In the genomic region with DNA sequence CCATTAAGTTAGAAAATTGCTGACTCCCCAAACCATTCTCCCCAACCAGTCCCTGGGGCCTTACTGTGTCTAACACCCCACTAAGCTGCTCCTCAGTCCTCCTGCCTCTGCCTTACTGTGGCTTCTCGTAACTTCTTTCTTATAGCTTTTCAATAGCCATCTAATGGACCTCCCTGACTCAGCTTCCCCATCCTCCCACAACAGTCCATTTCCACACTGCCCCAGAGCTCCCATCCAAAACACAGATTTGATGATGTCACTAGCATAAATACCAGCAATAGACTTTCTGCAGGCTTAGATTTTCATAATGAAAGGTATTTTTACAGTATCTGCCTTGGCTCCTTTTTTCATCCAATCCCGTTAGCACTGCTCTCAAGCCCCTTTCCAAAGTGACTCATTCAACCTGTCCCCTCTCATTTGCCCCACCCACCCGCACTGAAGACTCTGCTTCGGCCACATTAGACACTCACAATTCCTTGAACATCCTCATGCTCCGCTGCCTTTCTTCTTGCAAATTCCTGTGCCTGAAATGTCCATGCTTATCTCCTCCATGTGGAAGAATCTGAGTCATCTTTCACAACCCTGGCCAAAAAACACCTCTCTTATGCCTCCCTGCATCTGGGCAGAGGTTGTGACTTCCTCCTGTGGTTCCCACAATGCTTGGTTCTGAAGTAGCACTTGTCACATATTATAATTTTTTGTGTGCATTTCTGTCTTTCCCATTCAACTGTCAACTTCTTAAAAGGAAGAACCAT, we compare ENCODE assay signal across 21 cellular contexts.
DNase-seq lines count a peak whose midpoint lies in the region; ATAC-seq, FAIRE-seq and TF ChIP-seq lines count a peak whose summit lies in the region.
"Had no signal": no experiment of that assay in that cellular context is flagged by ENCODE, and none has a peak within 500 bp of the region (broad histone marks: within the 10 kb centered on the region; RNA-seq: fewer than 3 reads in every experiment).

No MANE protein-coding gene starts in this region.

- no peaks in the 10 kb centered on the region for H3K27me3 ChIP-seq in K562 (ENCODE audit: control insufficient read depth in 2 of 2, insufficient read depth in 2 of 2, low read length in 2 of 2)
- no peaks in the 10 kb centered on the region for H3K27me3 ChIP-seq in trophoblast cell (ENCODE audit: insufficient read depth, low read length)
- H3K27me3 ChIP-seq: cardiac muscle cell, MG63, neutrophil, right atrium auricular region, vagina had no signal

- ATAC-seq in activated naive CD8-positive, alpha-beta T cell treated with anti-CD3 and anti-CD28 coated beads, Interleukin-2, amount 50 U/mL, for 24 hours = no peak
- no peak for ATAC-seq in K562
- ATAC-seq in HG02623 (IDR thresholded peaks at IDR 0.05; ENCODE audit: unreplicated experiment) = no peak
- ATAC-seq: left colon, mucosa of descending colon had no signal

- no peak for TF ChIP-seq CTCF in K562 (IDR thresholded peaks at IDR 0.05 in 2 of 3, conservative IDR thresholded peaks at IDR 0.05 in 1 of 3; ENCODE audit: insufficient read depth in 2 of 3, low read depth in 1 of 3, low read length in 3 of 3)

- no peak overlapping the region for H3K18ac ChIP-seq in trophoblast cell (ENCODE audit: low read length)

- H3K4me3 ChIP-seq in K562 (no peak overlapping the region), trophoblast cell (ENCODE audit: low read depth, low read length) (no peak overlapping the region)
- H3K4me3 ChIP-seq: cardiac muscle cell, MG63, mucosa of descending colon, right atrium auricular region, vagina had no signal

- H4K91ac ChIP-seq in trophoblast cell (ENCODE audit: low read depth, low read length) = peak overlapping the region; percentile 60

- no peak overlapping the region for H2AFZ ChIP-seq in K562 (ENCODE audit: low read depth, low read length)
- H2AFZ ChIP-seq in trophoblast cell (ENCODE audit: insufficient read depth, low read length, poor library complexity) = peak overlapping the region; percentile 25

- no peak overlapping the region for H3K4me3 Mint-ChIP-seq in activated naive CD8-positive, alpha-beta T cell treated with anti-CD3 and anti-CD28 coated beads, Interleukin-2, amount 50 U/mL, for 24 hours
- H3K4me3 Mint-ChIP-seq in activated naive CD8-positive, alpha-beta T cell treated with anti-CD3 and anti-CD28 coated beads for 36 hours = no peak overlapping the region

- FAIRE-seq in K562 (lab: Jason Lieb, UNC) = no peak
- FAIRE-seq: frontal cortex, G401.6 had no signal

- no peak overlapping the region for H3K27ac ChIP-seq in K562 (ENCODE audit: extremely low read depth, low read depth, low read length)
- H3K27ac ChIP-seq in trophoblast cell (ENCODE audit: low read depth, low read length) = no peak overlapping the region
- H3K27ac ChIP-seq: cardiac muscle cell, neutrophil, right atrium auricular region, vagina had no signal

- H3K14ac ChIP-seq in trophoblast cell (ENCODE audit: low read length) = peak overlapping the region; percentile 57

- peaks cover 3% of the 10 kb centered on the region for H3K4me1 Mint-ChIP-seq in activated naive CD8-positive, alpha-beta T cell treated with anti-CD3 and anti-CD28 coated beads, Interleukin-2, amount 50 U/mL, for 24 hours
- no peaks in the 10 kb centered on the region for H3K4me1 Mint-ChIP-seq in activated naive CD8-positive, alpha-beta T cell treated with anti-CD3 and anti-CD28 coated beads for 36 hours

- H3K9me1 ChIP-seq in K562 (ENCODE audit: control insufficient read depth, insufficient read depth, low read length) = no peaks in the 10 kb centered on the region

- H3K9me3 Mint-ChIP-seq in activated naive CD8-positive, alpha-beta T cell treated with anti-CD3 and anti-CD28 coated beads, Interleukin-2, amount 50 U/mL, for 24 hours = no peaks in the 10 kb centered on the region
- no peaks in the 10 kb centered on the region for H3K9me3 Mint-ChIP-seq in activated naive CD8-positive, alpha-beta T cell treated with anti-CD3 and anti-CD28 coated beads for 36 hours

- peak overlapping the region; percentile 54 for H3K27ac Mint-ChIP-seq in activated naive CD8-positive, alpha-beta T cell treated with anti-CD3 and anti-CD28 coated beads, Interleukin-2, amount 50 U/mL, for 24 hours
- no peak overlapping the region for H3K27ac Mint-ChIP-seq in activated naive CD8-positive, alpha-beta T cell treated with anti-CD3 and anti-CD28 coated beads for 36 hours

- no peak for TF ChIP-seq POLR2A in K562 (conservative IDR thresholded peaks at IDR 0.05)

- TF ChIP-seq EP300 in K562 (IDR thresholded peaks at IDR 0.05; ENCODE audit: low read length) = no peak

- H3K4me2 ChIP-seq in K562 (ENCODE audit: insufficient read depth, low read length) (no peak overlapping the region), trophoblast cell (ENCODE audit: low read length) (no peak overlapping the region)

- H3K4me1 ChIP-seq in K562 (replicated peaks in 1 of 2; ENCODE audit: control insufficient read depth in 2 of 2, insufficient read depth in 2 of 2, low read length in 2 of 2) (no peaks in the 10 kb centered on the region), trophoblast cell (ENCODE audit: control insufficient read depth in 1 of 2, insufficient read depth in 2 of 2, low read length in 2 of 2) (peaks cover 6% of the 10 kb centered on the region in 2 experiments)
- H3K4me1 ChIP-seq: right atrium auricular region, vagina had no signal

- no TSS peak for BruUV-seq in K562 (replicated peaks; lab: Mats Ljungman, UMichigan)

- H3K79me2 ChIP-seq in K562 (ENCODE audit: control insufficient read depth, insufficient read depth, low read length) = no peaks in the 10 kb centered on the region
- no peaks in the 10 kb centered on the region for H3K79me2 ChIP-seq in trophoblast cell (ENCODE audit: control insufficient read depth, insufficient read depth, low read length, poor library complexity)

- peaks cover 19% of the 10 kb centered on the region for H3K79me1 ChIP-seq in trophoblast cell (ENCODE audit: low read length)

- no peak overlapping the region for H3K4ac ChIP-seq in trophoblast cell (ENCODE audit: low read depth, low read length)

- no peak for DNase-seq in activated naive CD8-positive, alpha-beta T cell treated with anti-CD3 and anti-CD28 coated beads, Interleukin-2, amount 50 U/mL, for 24 hours
- DNase-seq in activated naive CD8-positive, alpha-beta T cell treated with anti-CD3 and anti-CD28 coated beads for 36 hours = no peak
- DNase-seq in K562 (ENCODE audit: extremely low read depth in 1 of 4, low spot score in 3 of 4) (no peak), islet precursor cell (peak; percentile 90), trophoblast cell (peak; percentile 45 to 67), SHP77 (lab: John Stamatoyannopoulos, UW) (no peak), NCI-H2227 treated with DMSO at 0.1 percent for 48 hours (lab: John Stamatoyannopoulos, UW) (no peak)
- DNase-seq: 8988T; activated CD4-positive, alpha-beta T cell treated with anti-CD3 and anti-CD28 coated beads for 4 hours; activated CD8-positive, alpha-beta memory T cell treated with anti-CD3 and anti-CD28 coated beads, Interleukin-2, amount 50 U/mL, for 4 hours; dermis blood vessel endothelial cell; left colon; MG63; mucosa of descending colon had no signal

- CTCF ChIA-PET in K562 (lab: Yijun Ruan, JAX; ENCODE audit: low intra/inter-chr PET ratio) = no interaction called here

- in situ Hi-C loops in K562 (cut with MboI) = no loop called here

- peak overlapping the region; percentile 81 for H2AK5ac ChIP-seq in trophoblast cell (ENCODE audit: low read length)

- H4K20me1 ChIP-seq in K562 (replicated peaks; ENCODE audit: control insufficient read depth, insufficient read depth, low read length) = no peaks in the 10 kb centered on the region

- intact Hi-C loops in K562 (cut with micrococcal nuclease) = no loop called here

- H3K23ac ChIP-seq in trophoblast cell (ENCODE audit: low read length) = no peak overlapping the region

- H2BK12ac ChIP-seq in trophoblast cell (ENCODE audit: low read length) = peak overlapping the region; percentile 79

- TF ChIP-seq RAD21 in K562 (CRISPR knock-in tag; conservative IDR thresholded peaks at IDR 0.05 in 1 of 2, IDR thresholded peaks at IDR 0.05 in 1 of 2) = no peak

- no peaks in the 10 kb centered on the region for H3K9me3 ChIP-seq in K562 (replicated peaks; ENCODE audit: control insufficient read depth, insufficient read depth, low read depth, low read length)
- no peaks in the 10 kb centered on the region for H3K9me3 ChIP-seq in trophoblast cell (ENCODE audit: insufficient read depth, low read depth, low read length)
- H3K9me3 ChIP-seq: MG63, mucosa of descending colon, neutrophil, right atrium auricular region, vagina had no signal

- POLR2A ChIA-PET in K562 (lab: Yijun Ruan, JAX) = no interaction called here

- peaks cover 2% of the 10 kb centered on the region for H3K27me3 Mint-ChIP-seq in activated naive CD8-positive, alpha-beta T cell treated with anti-CD3 and anti-CD28 coated beads, Interleukin-2, amount 50 U/mL, for 24 hours
- H3K27me3 Mint-ChIP-seq in activated naive CD8-positive, alpha-beta T cell treated with anti-CD3 and anti-CD28 coated beads for 36 hours = no peaks in the 10 kb centered on the region

- peak overlapping the region; percentile 30 for H2BK120ac ChIP-seq in trophoblast cell (ENCODE audit: insufficient read depth, low read length, poor library complexity)

- peak overlapping the region; percentile 38 for H2BK5ac ChIP-seq in trophoblast cell (ENCODE audit: low read depth, low read length, poor library complexity)

- WGBS in K562 (ENCODE audit: insufficient coverage, low coverage, missing lambda C conversion rate) = 11% methylated on average over 5 of the region's 5 CpGs
- no CpG with 5 or more reads among the region's 5 CpGs for WGBS in trophoblast cell (ENCODE audit: extremely low coverage, insufficient coverage, insufficient read length)

- peak overlapping the region; percentile 66 for H4K8ac ChIP-seq in trophoblast cell (ENCODE audit: low read depth, low read length)

- no peak overlapping the region for H3K9ac ChIP-seq in K562 (ENCODE audit: insufficient read depth in 1 of 2, low read depth in 2 of 2, low read length in 2 of 2)
- no peak overlapping the region for H3K9ac ChIP-seq in trophoblast cell (ENCODE audit: low read length)

- H4K12ac ChIP-seq in trophoblast cell (ENCODE audit: low read depth, low read length) = no peak overlapping the region

- H3K36me3 ChIP-seq in K562 (ENCODE audit: control insufficient read depth, insufficient read depth, low read length) = no peaks in the 10 kb centered on the region
- no peaks in the 10 kb centered on the region for H3K36me3 ChIP-seq in trophoblast cell (ENCODE audit: control insufficient read depth in 1 of 2, insufficient read depth in 2 of 2, low read length in 2 of 2)
- H3K36me3 ChIP-seq: cardiac muscle cell, MG63, neutrophil, right atrium auricular region, vagina had no signal

- H3K36me3 Mint-ChIP-seq in activated naive CD8-positive, alpha-beta T cell treated with anti-CD3 and anti-CD28 coated beads, Interleukin-2, amount 50 U/mL, for 24 hours (ENCODE audit: low read depth) = no peaks in the 10 kb centered on the region
- no peaks in the 10 kb centered on the region for H3K36me3 Mint-ChIP-seq in activated naive CD8-positive, alpha-beta T cell treated with anti-CD3 and anti-CD28 coated beads for 36 hours

TF ChIP-seq in K562, 482 proteins besides CTCF, POLR2A, EP300 and RAD21 (continues in another document):
- TF ChIP-seq KLF1 (tag; IDR thresholded peaks at IDR 0.05) = no peak
- TF ChIP-seq TAF15 (IDR thresholded peaks at IDR 0.05; ENCODE audit: low read depth, low read length) = no peak
- peak; percentile 44 for TF ChIP-seq ZNF316 (IDR thresholded peaks at IDR 0.05)

Comparison
In these comparisons a context has a peak if more than half of its experiments do, and no peak if none do; other contexts are left out.
1. DNase-seq: peak in islet precursor cell (single experiment) and trophoblast cell (2 of 2); none in activated naive CD8-positive, alpha-beta T cell treated with anti-CD3 and anti-CD28 coated beads, Interleukin-2, amount 50 U/mL, for 24 hours (single experiment), activated naive CD8-positive, alpha-beta T cell treated with anti-CD3 and anti-CD28 coated beads for 36 hours (single experiment), K562 (0 of 4), SHP77 (0 of 2) and NCI-H2227 treated with DMSO at 0.1 percent for 48 hours (single experiment).